Comparison of ENCODE assay signal across 8 cellular contexts in genomic region chr2:142865924-142866323, GRCh38.
DNase-seq lines count a peak whose midpoint lies in the region; ATAC-seq and FAIRE-seq lines count a peak whose summit lies in the region.

No MANE protein-coding gene starts in this region.

- H3K4me1 ChIP-seq in muscle layer of duodenum (ENCODE audit: control insufficient read depth in 1 of 2, insufficient read depth in 2 of 2, low read length in 2 of 2) = no peaks in the 10 kb centered on the region

- DNase-seq in OCI-M1 (lab: John Stamatoyannopoulos, UW) (peak; percentile 74), AG08396 (ENCODE audit: low spot score) (no peak), RCC 7860 (ENCODE audit: low spot score) (no peak), NCI-H345 (lab: John Stamatoyannopoulos, UW) (no peak)
- DNase-seq in stimulated activated CD8-positive, alpha-beta memory T cell treated with anti-CD3 and anti-CD28 coated beads, Interleukin-4, amount 100 ng/mL, for 48 hours = no peak

- H3K27me3 ChIP-seq in muscle layer of duodenum (ENCODE audit: low read depth, low read length) = no peaks in the 10 kb centered on the region

- H3K9me3 ChIP-seq in muscle layer of duodenum (ENCODE audit: control insufficient read depth in 1 of 2, low read length in 2 of 2) = no peaks in the 10 kb centered on the region

- H3K36me3 ChIP-seq in muscle layer of duodenum (ENCODE audit: control insufficient read depth in 1 of 2, insufficient read depth in 2 of 2, low read length in 2 of 2) = peaks cover 0 to 4% of the 10 kb centered on the region in 2 donors

- no peak for FAIRE-seq in RCC 7860 (lab: Jason Lieb, UNC)

- H3K27ac ChIP-seq in muscle layer of duodenum (ENCODE audit: low read length) = peak overlapping the region; percentile 21

- ATAC-seq in GM18907 (IDR thresholded peaks at IDR 0.05; ENCODE audit: unreplicated experiment) (peak; percentile 96), HG02870 (IDR thresholded peaks at IDR 0.05; ENCODE audit: unreplicated experiment) (peak; percentile 99)

- H3K4me3 ChIP-seq in muscle layer of duodenum (ENCODE audit: low read depth in 1 of 2, low read length in 2 of 2) = peak overlapping the region in 1 of 2 donors; percentile 10
